ENCODE assay signal across 10 cellular contexts in the genomic region with DNA sequence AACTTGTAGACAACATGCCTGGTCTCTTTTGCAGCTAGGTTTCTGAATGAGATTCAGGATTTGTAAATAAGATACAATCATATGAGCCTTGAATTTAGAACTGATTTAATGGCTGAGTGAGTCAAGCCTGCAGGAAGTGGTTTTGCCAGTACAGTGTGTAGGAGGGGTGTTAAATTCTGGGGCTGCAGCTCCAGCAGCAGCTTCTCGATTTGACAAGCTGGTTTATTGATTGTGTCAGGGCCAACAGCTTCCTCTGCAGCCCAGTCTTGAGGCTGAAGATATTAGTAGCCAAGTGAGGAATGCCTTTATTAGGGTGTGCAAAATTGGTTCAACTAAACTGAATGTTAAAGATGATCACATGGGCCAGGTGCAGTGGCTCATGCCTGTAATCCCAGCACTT. TPM values are rescaled to one million over a fixed set of nuclear protein-coding genes. Genes with fewer than 3 reads are reported as not detected.
DNase-seq lines count a peak whose midpoint lies in the region; ATAC-seq and TF ChIP-seq lines count a peak whose summit lies in the region.
"Had no signal": no experiment of that assay in that cellular context is flagged by ENCODE, and none has a peak within 500 bp of the region (broad histone marks: within the 10 kb centered on the region; RNA-seq: fewer than 3 reads in every experiment).

No MANE protein-coding gene starts in this region.

- no peaks in the 10 kb centered on the region for H3K36me3 ChIP-seq in CD8-positive, alpha-beta memory T cell (ENCODE audit: insufficient read depth, low read length)
- H3K36me3 ChIP-seq in skeletal muscle satellite cell (ENCODE audit: insufficient read depth, low read length): no peaks in the 10 kb centered on the region
- H3K36me3 ChIP-seq: WERI-Rb-1 had no signal

- peaks cover 27% of the 10 kb centered on the region for H3K4me1 ChIP-seq in CD8-positive, alpha-beta memory T cell (ENCODE audit: insufficient read depth, low read length)
- peaks cover 9% of the 10 kb centered on the region for H3K4me1 ChIP-seq in skeletal muscle satellite cell (ENCODE audit: control insufficient read depth, insufficient read depth, low read length)

- peaks cover 3 to 11% of the 10 kb centered on the region in 2 donors for H3K27me3 Mint-ChIP-seq in CD8-positive, alpha-beta memory T cell

- CTCF ChIA-PET in CD8-positive, alpha-beta memory T cell (lab: Charles Lee): no interaction called here

- POLR2A ChIA-PET in CD8-positive, alpha-beta memory T cell (lab: Charles Lee): no interaction called here

- H3K36me3 Mint-ChIP-seq in CD8-positive, alpha-beta memory T cell: peaks cover 0 to 2% (median 0%) of the 10 kb centered on the region in 3 donors

- no peaks in the 10 kb centered on the region for H3K9me3 ChIP-seq in CD8-positive, alpha-beta memory T cell (ENCODE audit: low read length)
- H3K9me3 ChIP-seq in skeletal muscle satellite cell (replicated peaks; ENCODE audit: low read length): no peaks in the 10 kb centered on the region

- ATAC-seq in GM18511 (IDR thresholded peaks at IDR 0.05; ENCODE audit: unreplicated experiment) (no peak), GM18520 (IDR thresholded peaks at IDR 0.05; ENCODE audit: unreplicated experiment) (no peak)

- H3K27me3 ChIP-seq in CD8-positive, alpha-beta memory T cell (ENCODE audit: insufficient read depth, low read length, poor library complexity, severe bottlenecking): no peaks in the 10 kb centered on the region
- peaks cover 13% of the 10 kb centered on the region for H3K27me3 ChIP-seq in skeletal muscle satellite cell (ENCODE audit: control insufficient read depth, insufficient read depth, low read length)

- peak in 1 of 5 donors; percentile 19 for DNase-seq in CD8-positive, alpha-beta memory T cell
- DNase-seq in RKO (ENCODE audit: low spot score) (peak; percentile 45), cardiac fibroblast (ENCODE audit: low read depth in 2 of 2) (peak; percentile 52 to 78), lower leg skin (ENCODE audit: low spot score in 2 of 2) (no peak), D341Med (ENCODE audit: low spot score) (no peak)
- DNase-seq: WERI-Rb-1 had no signal

- intact Hi-C loops in lower leg skin (cut with DNase I; ENCODE audit: low total_unique reads): no loop called here

- WGBS in lower leg skin, 2 donors: 0% methylated on average over 1 of the region's 1 CpG

- TF ChIP-seq CTCF in cardiac fibroblast (IDR thresholded peaks at IDR 0.05; ENCODE audit: low read depth, low read length) (no peak), lower leg skin (IDR thresholded peaks at IDR 0.05) (no peak)

- peak overlapping the region in 5 of 8 donors; percentile 51 to 89 (median 65) for H3K27ac Mint-ChIP-seq in CD8-positive, alpha-beta memory T cell

- peaks cover 0 to 1% (median 0%) of the 10 kb centered on the region in 5 donors for H3K9me3 Mint-ChIP-seq in CD8-positive, alpha-beta memory T cell

- H3K4me3 Mint-ChIP-seq in CD8-positive, alpha-beta memory T cell: peak overlapping the region in 6 of 7 donors; percentile 48 to 84 (median 64)

- H3K27ac ChIP-seq in CD8-positive, alpha-beta memory T cell (ENCODE audit: low read depth, low read length): no peak overlapping the region
- H3K27ac ChIP-seq: WERI-Rb-1 had no signal

- H3K4me2 ChIP-seq in skeletal muscle satellite cell (ENCODE audit: low read length): peak overlapping the region; percentile 4

- peaks cover 29 to 33% (median 33%) of the 10 kb centered on the region in 3 donors for H3K4me1 Mint-ChIP-seq in CD8-positive, alpha-beta memory T cell

- TF ChIP-seq POLR2A in lower leg skin (IDR thresholded peaks at IDR 0.05): no peak

- no peak overlapping the region for H3K4me3 ChIP-seq in CD8-positive, alpha-beta memory T cell (ENCODE audit: low read length)
- H3K4me3 ChIP-seq in cardiac fibroblast (replicated peaks in 1 of 2; ENCODE audit: low read depth in 2 of 2, low read length in 2 of 2): no peak overlapping the region
- no peak overlapping the region for H3K4me3 ChIP-seq in skeletal muscle satellite cell (ENCODE audit: low read length)
- H3K4me3 ChIP-seq in lower leg skin (ENCODE audit: low read depth, poor library complexity, severe bottlenecking): no peak overlapping the region

- peak overlapping the region; percentile 6 for H3K9ac ChIP-seq in skeletal muscle satellite cell (ENCODE audit: low read depth, low read length)

RNA-seq across cellular contexts. Expression of a gene that starts 11.5 kb away (rescaled TPM):
- not detected for total RNA-seq in CD8-positive, alpha-beta memory T cell
- polyA plus RNA-seq in CD8-positive, alpha-beta memory T cell: not detected
- 0.76 TPM in 1 of 2 replicates, not detected in the other for total RNA-seq in skeletal muscle satellite cell (2012; rRNA removed)
- total RNA-seq in lower leg skin: 1 to 10 TPM in 1 of 4 donors, under 1 TPM in 1, not detected in 2; 0.78 to 4.0 TPM
- polyA plus RNA-seq: neural cell had no signal

Comparison
In these comparisons a context has a peak if more than half of its experiments do, and no peak if none do; other contexts are left out.
1. DNase-seq: peak in RKO (single experiment) and cardiac fibroblast (2 of 2); none in lower leg skin (0 of 2) and D341Med (single experiment).